Comparison of ENCODE assay signal across 9 cellular contexts in genomic region chr2:210172219-210172575, GRCh38. TPM values are rescaled to one million over a fixed set of nuclear protein-coding genes. Genes with fewer than 3 reads are reported as not detected.
DNase-seq lines count a peak whose midpoint lies in the region; ATAC-seq, FAIRE-seq and TF ChIP-seq lines count a peak whose summit lies in the region.
"Had no signal": no experiment of that assay in that cellular context is flagged by ENCODE, and none has a peak within 500 bp of the region (broad histone marks: within the 10 kb centered on the region; RNA-seq: fewer than 3 reads in every experiment).

No MANE protein-coding gene starts in this region.

- peak overlapping the region; percentile 97 to 100 (median 99) for H3K27ac ChIP-seq in heart left ventricle
- H3K27ac ChIP-seq in K562 (ENCODE audit: extremely low read depth, low read depth, low read length): no peak overlapping the region
- peak overlapping the region; percentile 97 for H3K27ac ChIP-seq in mesendoderm (ENCODE audit: low read depth, low read length)
- peak overlapping the region; percentile 100 for H3K27ac ChIP-seq in vagina

- CTCF ChIA-PET in K562 (lab: Yijun Ruan, JAX; ENCODE audit: low intra/inter-chr PET ratio): interaction anchor here (0.7 kb wide), 1 partner anchor 709 kb away, joined by 3 read pairs; no protein-coding TSS in a partner anchor

- no peak overlapping the region for H3K23ac ChIP-seq in mesendoderm (ENCODE audit: low read length)

- H3K4me3 ChIP-seq in heart left ventricle: peak overlapping the region; percentile 52 to 97 (median 88)
- peak overlapping the region; percentile 72 for H3K4me3 ChIP-seq in K562
- H3K4me3 ChIP-seq in mesendoderm (ENCODE audit: low read length): peak overlapping the region; percentile 55
- peak overlapping the region; percentile 92 to 98 for H3K4me3 ChIP-seq in vagina

- H2AK5ac ChIP-seq in mesendoderm (ENCODE audit: low read length): no peak overlapping the region

- peaks cover 2 to 34% (median 19%) of the 10 kb centered on the region in 12 donors for H3K4me1 ChIP-seq in heart left ventricle
- H3K4me1 ChIP-seq in K562 (replicated peaks in 1 of 2; ENCODE audit: control insufficient read depth in 2 of 2, insufficient read depth in 2 of 2, low read length in 2 of 2): no peaks in the 10 kb centered on the region
- no peaks in the 10 kb centered on the region for H3K4me1 ChIP-seq in mesendoderm (ENCODE audit: control insufficient read depth, low read depth, low read length)
- peaks cover 31% of the 10 kb centered on the region for H3K4me1 ChIP-seq in vagina

- no peak for TF ChIP-seq RAD21 in K562 (CRISPR knock-in tag; conservative IDR thresholded peaks at IDR 0.05 in 1 of 2, IDR thresholded peaks at IDR 0.05 in 1 of 2)

- H4K5ac ChIP-seq in mesendoderm (ENCODE audit: low read length): no peak overlapping the region

- no peak for ATAC-seq in heart left ventricle
- ATAC-seq in left cardiac atrium: no peak
- ATAC-seq in K562: no peak

- WGBS in heart left ventricle, 4 donors: 2 to 6% (median 4%) methylated on average over 8 of the region's 8 CpGs
- 8% methylated on average over 6 of the region's 8 CpGs for WGBS in K562 (ENCODE audit: insufficient coverage, low coverage, missing lambda C conversion rate)
- WGBS in mesendoderm (ENCODE audit: extremely low coverage, insufficient coverage, low lambda C conversion rate): no CpG with 5 or more reads among the region's 8 CpGs

- no peak for TF ChIP-seq EP300 in K562 (IDR thresholded peaks at IDR 0.05; ENCODE audit: low read length)

- no peak overlapping the region for H4K8ac ChIP-seq in mesendoderm (ENCODE audit: low read depth, low read length)

- H3K9me3 ChIP-seq in heart left ventricle: peaks cover 0 to 3% (median 0%) of the 10 kb centered on the region in 12 donors
- H3K9me3 ChIP-seq in K562 (replicated peaks; ENCODE audit: control insufficient read depth, insufficient read depth, low read depth, low read length): no peaks in the 10 kb centered on the region
- no peaks in the 10 kb centered on the region for H3K9me3 ChIP-seq in vagina

- no peak for TF ChIP-seq POLR2A in heart left ventricle (IDR thresholded peaks at IDR 0.05)
- no peak for TF ChIP-seq POLR2A in K562 (conservative IDR thresholded peaks at IDR 0.05)
- TF ChIP-seq POLR2A in vagina (IDR thresholded peaks at IDR 0.05): no peak

- H3K4ac ChIP-seq in mesendoderm (ENCODE audit: low read depth, low read length): no peak overlapping the region

- no peaks in the 10 kb centered on the region for H3K9me1 ChIP-seq in K562 (ENCODE audit: control insufficient read depth, insufficient read depth, low read length)

- H3K36me3 ChIP-seq in heart left ventricle (no peaks in the 10 kb centered on the region), K562 (ENCODE audit: control insufficient read depth, insufficient read depth, low read length) (no peaks in the 10 kb centered on the region), mesendoderm (ENCODE audit: control insufficient read depth, insufficient read depth, low read length) (no peaks in the 10 kb centered on the region), vagina (no peaks in the 10 kb centered on the region)

- no peak overlapping the region for H2BK15ac ChIP-seq in mesendoderm (replicated peaks; ENCODE audit: low read depth)

- H3K18ac ChIP-seq in mesendoderm (ENCODE audit: low read length): peak overlapping the region; percentile 95

- H2BK5ac ChIP-seq in mesendoderm (ENCODE audit: low read length): no peak overlapping the region

- in situ Hi-C loops in K562 (cut with MboI): no loop called here

- H3K4me2 ChIP-seq in K562 (ENCODE audit: insufficient read depth, low read length): peak overlapping the region; percentile 68
- peak overlapping the region; percentile 85 for H3K4me2 ChIP-seq in mesendoderm (ENCODE audit: low read length)

- peaks cover 14% of the 10 kb centered on the region; the same call in 2 of the 3 replicates for H3K79me2 ChIP-seq in K562 (ENCODE audit: control insufficient read depth, insufficient read depth, low read length)
- H3K79me2 ChIP-seq in mesendoderm (ENCODE audit: control insufficient read depth, insufficient read depth, low read length): no peaks in the 10 kb centered on the region

- DNase-seq in heart left ventricle (no peak), left cardiac atrium (no peak), K562 (ENCODE audit: extremely low read depth in 1 of 4, low spot score in 3 of 4) (no peak), mesendoderm (no peak), vagina (ENCODE audit: extremely low spot score in 2 of 2) (no peak), NCI-H2171 treated with DMSO at 0.1 percent for 48 hours (lab: John Stamatoyannopoulos, UW) (no peak), NCI-H2081 treated with DMSO at 0.1 percent for 48 hours (lab: John Stamatoyannopoulos, UW) (no peak), germinal center (ENCODE audit: low spot score) (no peak)
- DNase-seq: retina had no signal

- TF ChIP-seq CTCF in heart left ventricle (IDR thresholded peaks at IDR 0.05) (no peak), K562 (IDR thresholded peaks at IDR 0.05 in 2 of 3, conservative IDR thresholded peaks at IDR 0.05 in 1 of 3; ENCODE audit: insufficient read depth in 2 of 3, low read depth in 1 of 3, low read length in 3 of 3) (no peak), vagina (IDR thresholded peaks at IDR 0.05) (no peak)

- no peaks in the 10 kb centered on the region for H3K27me3 ChIP-seq in heart left ventricle
- no peaks in the 10 kb centered on the region for H3K27me3 ChIP-seq in K562 (ENCODE audit: control insufficient read depth in 2 of 2, insufficient read depth in 2 of 2, low read length in 2 of 2)
- H3K27me3 ChIP-seq in mesendoderm (ENCODE audit: insufficient read depth, low read length, poor library complexity): no peaks in the 10 kb centered on the region
- no peaks in the 10 kb centered on the region for H3K27me3 ChIP-seq in vagina

- intact Hi-C loops in heart left ventricle (cut with DNase I): loop anchor here in 5 of 10 donors (2.0 to 5.0 kb wide), 2 partner anchors 169 to 170 kb away; partner anchors contain the start of gene RPE (in 5 of the 5)
- intact Hi-C loops in left cardiac atrium (cut with DNase I): loop anchor here in 1 of 2 donors (5.0 kb wide), 1 partner anchor 170 kb away; the partner anchor contains the start of gene RPE
- intact Hi-C loops in K562 (cut with micrococcal nuclease): loop anchor here (5.0 kb wide), 2 partner anchors 100 to 185 kb away; no protein-coding TSS in a partner anchor
- intact Hi-C loops in vagina (cut with DNase I): loop anchor here (10.0 kb wide), 1 partner anchor 167 kb away; the partner anchor contains the start of gene RPE

- TSS peak; percentile 75 for BruUV-seq in K562 (replicated peaks; lab: Mats Ljungman, UMichigan)

- H2AFZ ChIP-seq in K562 (ENCODE audit: low read depth, low read length): peak overlapping the region; percentile 87

- no peak for FAIRE-seq in K562 (lab: Jason Lieb, UNC)

- H3K56ac ChIP-seq in mesendoderm (ENCODE audit: low read length): peak overlapping the region; percentile 84

- no peak overlapping the region for H2BK120ac ChIP-seq in mesendoderm (ENCODE audit: low read depth, low read length)

- no peaks in the 10 kb centered on the region for H4K20me1 ChIP-seq in K562 (replicated peaks; ENCODE audit: control insufficient read depth, insufficient read depth, low read length)

- POLR2A ChIA-PET in K562 (lab: Yijun Ruan, JAX): no interaction called here

- H3K79me1 ChIP-seq in mesendoderm (ENCODE audit: low read length): no peaks in the 10 kb centered on the region

- H3K9ac ChIP-seq in K562 (ENCODE audit: insufficient read depth in 1 of 2, low read depth in 2 of 2, low read length in 2 of 2) (peak overlapping the region; percentile 62 to 89; a peak in 2 of 4 replicates), mesendoderm (ENCODE audit: low read length) (peak overlapping the region; percentile 78)

RNA-seq across cellular contexts. Expression of gene KANSL1L, which starts 1.0 kb away (rescaled TPM):
- total RNA-seq in heart left ventricle: 10 to 100 TPM; 12.0 to 24.9 (median 18.0) TPM
- 1 to 10 TPM; 6.1 to 6.3 TPM for polyA plus RNA-seq in heart left ventricle
- total RNA-seq in left cardiac atrium: 10 to 100 TPM; 15.5 to 17.1 TPM
- 3.8 and 10.3 TPM in 2 replicates for total RNA-seq in K562 (2011; cell fraction: chromatin; rRNA removed; ENCODE audit: low replicate concordance)
- total RNA-seq in K562 (2011; cell fraction: nucleolus; rRNA removed): 2.2 and 3.0 TPM in 2 replicates
- 4.7 and 9.7 TPM in 2 replicates for total RNA-seq in K562 (2011; cell fraction: nucleoplasm; rRNA removed)
- total RNA-seq in K562 (2014; rRNA removed): 1.3 TPM in 2 replicates
- total RNA-seq in K562 (2014; rRNA removed; fragmentation: Illumina TruSeq; extraction: Trizol): 2.7 and 3.8 TPM in 2 replicates
- total RNA-seq in K562 (2015; rRNA removed; fragmentation: Illumina TruSeq; extraction: Trizol): 3.8 and 4.6 TPM in 2 replicates
- total RNA-seq in K562 (2021): 2.2 and 2.8 TPM in 2 replicates
- polyA plus RNA-seq in K562 (2011; rRNA removed): 5.2 and 6.7 TPM in 2 replicates
- 0.91 and 2.4 TPM in 2 replicates for polyA plus RNA-seq in K562 (2011; cell fraction: cytosol; rRNA removed)
- 5.1 and 5.3 TPM in 2 replicates for polyA plus RNA-seq in K562 (2011; cell fraction: nucleus; rRNA removed)
- polyA plus RNA-seq in K562 (2012): 2.1 and 4.4 TPM in 2 replicates
- 2.7 and 3.5 TPM in 2 replicates for polyA plus RNA-seq in K562 (2014; fragmentation: Illumina TruSeq; extraction: Trizol)
- polyA plus RNA-seq in K562 (2014; fragmentation: Nextera tagmentation; extraction: Ambion mirVana): 1 to 10 TPM; 1.3 to 1.4 TPM
- 2.4 and 3.2 TPM in 2 replicates for polyA plus RNA-seq in K562 (2014; rRNA removed)
- polyA minus RNA-seq in K562 (2011; rRNA and poly(A)+ RNA removed): 6.7 and 6.9 TPM in 2 replicates
- 1.1 and 2.2 TPM in 2 replicates for polyA minus RNA-seq in K562 (2011; cell fraction: cytosol; rRNA and poly(A)+ RNA removed)
- polyA minus RNA-seq in K562 (2011; cell fraction: nucleus; rRNA and poly(A)+ RNA removed): 3.9 and 5.6 TPM in 2 replicates
- 3.8 TPM for polyA plus RNA-seq in mesendoderm (2013, experiment 1 of 2)
- 3.9 TPM for polyA plus RNA-seq in mesendoderm (2013, experiment 2 of 2)
- total RNA-seq in vagina: 29.7 TPM

RNA-seq across cellular contexts. Expression of gene ACADL, which starts 53.0 kb away (rescaled TPM):
- total RNA-seq in heart left ventricle (1 to 10 TPM in 3 of 9 donors, under 1 TPM in 6; 0.43 to 2.8 (median 0.49) TPM), left cardiac atrium (1 to 10 TPM; 2.5 to 4.6 TPM), K562 (2014; rRNA removed) (not detected in 2 replicates), K562 (2014; rRNA removed; fragmentation: Illumina TruSeq; extraction: Trizol) (not detected in 2 replicates), K562 (2015; rRNA removed; fragmentation: Illumina TruSeq; extraction: Trizol) (not detected in 2 replicates), K562 (2021) (0.07 TPM in 1 of 2 replicates, not detected in the other), vagina (10.6 TPM)
- polyA plus RNA-seq in heart left ventricle (under 1 TPM; 0.21 to 0.88 TPM), K562 (2011; rRNA removed) (not detected in 2 replicates), K562 (2014; fragmentation: Illumina TruSeq; extraction: Trizol) (not detected in 2 replicates), K562 (2014; fragmentation: Nextera tagmentation; extraction: Ambion mirVana) (not detected), K562 (2014; rRNA removed) (not detected in 2 replicates)
- total RNA-seq in K562 (2011; cell fraction: chromatin; rRNA removed; ENCODE audit: low replicate concordance): not detected in 2 replicates
- total RNA-seq in K562 (2011; cell fraction: nucleolus; rRNA removed): not detected in 2 replicates
- total RNA-seq in K562 (2011; cell fraction: nucleoplasm; rRNA removed): not detected in 2 replicates
- polyA plus RNA-seq in K562 (2011; cell fraction: cytosol; rRNA removed): not detected in 2 replicates
- polyA plus RNA-seq in K562 (2011; cell fraction: nucleus; rRNA removed): not detected in 2 replicates
- polyA plus RNA-seq in K562 (2012): not detected in 2 replicates
- polyA minus RNA-seq in K562 (2011; rRNA and poly(A)+ RNA removed): not detected in 2 replicates
- polyA minus RNA-seq in K562 (2011; cell fraction: cytosol; rRNA and poly(A)+ RNA removed): not detected in 2 replicates
- polyA minus RNA-seq in K562 (2011; cell fraction: nucleus; rRNA and poly(A)+ RNA removed): not detected in 2 replicates
- 0.80 TPM for polyA plus RNA-seq in mesendoderm (2013, experiment 1 of 2)
- 1.0 TPM for polyA plus RNA-seq in mesendoderm (2013, experiment 2 of 2)
